In the genomic region with DNA sequence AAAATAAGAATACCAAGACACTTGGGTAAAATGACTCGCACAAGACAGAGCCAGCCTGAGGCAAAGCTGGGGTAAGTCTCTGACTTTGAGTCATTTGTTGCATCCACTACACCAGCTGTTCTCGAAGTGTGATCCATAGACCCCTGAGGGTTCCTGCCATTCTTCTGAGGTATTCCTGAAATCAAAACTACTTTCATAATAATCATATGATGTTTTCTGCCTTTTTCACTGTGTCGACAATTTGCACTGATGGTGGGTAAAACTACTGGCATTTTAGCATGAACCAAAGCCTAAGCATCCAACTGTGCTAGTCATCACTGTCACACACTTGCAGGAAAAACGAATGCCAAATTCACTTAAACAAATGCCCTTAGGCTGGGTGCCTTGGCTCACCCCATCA, we compare ENCODE assay signal across 13 cellular contexts.
DNase-seq lines count a peak whose midpoint lies in the region; FAIRE-seq and TF ChIP-seq lines count a peak whose summit lies in the region.
"Had no signal": no experiment of that assay in that cellular context is flagged by ENCODE, and none has a peak within 500 bp of the region (broad histone marks: within the 10 kb centered on the region; RNA-seq: fewer than 3 reads in every experiment).

No MANE protein-coding gene starts in this region.

- no peaks in the 10 kb centered on the region for H4K20me1 ChIP-seq in H1 (replicated peaks in 1 of 2; ENCODE audit: control insufficient read depth in 1 of 2, insufficient read depth in 2 of 2, low read length in 2 of 2)

- no peak overlapping the region for H3K18ac ChIP-seq in H1 (ENCODE audit: extremely low read depth, low read length)
- no peak overlapping the region for H3K18ac ChIP-seq in trophoblast cell (ENCODE audit: low read length)

- no peak overlapping the region for H4K5ac ChIP-seq in H1 (ENCODE audit: insufficient read length, low read depth, low read length)

- no peak for TF ChIP-seq CTCF in H1 (IDR thresholded peaks at IDR 0.05; ENCODE audit: control extremely low read depth in 1 of 3, insufficient read depth in 1 of 3, low read depth in 1 of 3, low read length in 3 of 3)

- POLR2A ChIA-PET in H1 (lab: Charles Lee; ENCODE audit: partially characterized antibody) = no interaction called here

- no peak for DNase-seq in GM19239 (ENCODE audit: insufficient read length, low spot score)
- peak; percentile 92 for DNase-seq in LHCN-M2 (ENCODE audit: low read depth)
- DNase-seq in H1 (ENCODE audit: low read depth in 1 of 2, low spot score in 2 of 2) = no peak
- DNase-seq in trophoblast cell = peak; percentile 58 to 66
- no peak for DNase-seq in T-helper 1 cell
- no peak for DNase-seq in midbrain (lab: John Stamatoyannopoulos, UW)
- no peak for DNase-seq in SW 1271 (lab: John Stamatoyannopoulos, UW)
- DNase-seq: activated CD4-positive, alpha-beta T cell treated with anti-CD3 and anti-CD28 coated beads, Interleukin-2, amount 50 U/mL, for 1 hour; KG1; NCI-H1694 treated with DMSO at 0.1 percent for 48 hours; NCI-H524 treated with DMSO at 0.1 percent for 48 hours; stimulated activated CD8-positive, alpha-beta memory T cell treated with anti-CD3 and anti-CD28 coated beads, Interleukin-4, amount 100 ng/mL, for 48 hours had no signal

- 91% methylated on average over 4 of the region's 4 CpGs; no CpG with 5 or more reads in 1 of the 2 experiments for WGBS in H1 (ENCODE audit: extremely low coverage in 1 of 2, insufficient coverage in 1 of 2, insufficient read length in 1 of 2, insufficient replicate concordance in 2 of 2, low coverage in 1 of 2, low lambda C conversion rate in 2 of 2, missing lambda C conversion rate in 1 of 2), 2 experiments
- no CpG with 5 or more reads among the region's 4 CpGs for WGBS in trophoblast cell (ENCODE audit: extremely low coverage, insufficient coverage, insufficient read length)

- TF ChIP-seq POLR2A in H1 (IDR thresholded peaks at IDR 0.05; ENCODE audit: control extremely low read depth in 1 of 2, low read depth in 2 of 2, low read length in 2 of 2) = no peak

- peak overlapping the region; percentile 27; the same call in 1 of the 2 replicates for H2BK20ac ChIP-seq in H1 (ENCODE audit: low read length)

- H2AFZ ChIP-seq in H1 (ENCODE audit: low read length) (0 out of 2 replicates have a peak overlapping the region, but pooled peaks have one; percentile 18), trophoblast cell (ENCODE audit: insufficient read depth, low read length, poor library complexity) (no peak overlapping the region)

- H4K12ac ChIP-seq in trophoblast cell (ENCODE audit: low read depth, low read length) = no peak overlapping the region

- H3K23ac ChIP-seq in H1 (ENCODE audit: insufficient read length) = no peak overlapping the region
- H3K23ac ChIP-seq in trophoblast cell (ENCODE audit: low read length) = no peak overlapping the region

- H3K4me1 ChIP-seq in H1 (replicated peaks in 1 of 4; ENCODE audit: control insufficient read depth in 3 of 4, insufficient read depth in 4 of 4, low read length in 3 of 4) = peaks cover 0 to 1% (median under 1%) of the 10 kb centered on the region in 4 experiments; a peak in 4 of 7 replicates
- peaks cover 0 to 2% of the 10 kb centered on the region in 2 experiments for H3K4me1 ChIP-seq in trophoblast cell (ENCODE audit: control insufficient read depth in 1 of 2, insufficient read depth in 2 of 2, low read length in 2 of 2)
- H3K4me1 ChIP-seq: vagina had no signal

- H2BK5ac ChIP-seq in H1 (ENCODE audit: low read depth, low read length) (no peak overlapping the region), trophoblast cell (ENCODE audit: low read depth, low read length, poor library complexity) (no peak overlapping the region)

- no peak overlapping the region for H2BK12ac ChIP-seq in H1 (ENCODE audit: low read depth, low read length)
- H2BK12ac ChIP-seq in trophoblast cell (ENCODE audit: low read length) = no peak overlapping the region

- H3K27me3 ChIP-seq in H1 (replicated peaks in 1 of 4; ENCODE audit: control insufficient read depth in 3 of 4, extremely low read depth in 1 of 4, insufficient read depth in 3 of 4, low read length in 3 of 4) (no peaks in the 10 kb centered on the region), trophoblast cell (ENCODE audit: insufficient read depth, low read length) (no peaks in the 10 kb centered on the region)
- H3K27me3 ChIP-seq: vagina had no signal

- H3K27ac ChIP-seq in H1 (ENCODE audit: low read depth, low read length) (no peak overlapping the region), trophoblast cell (ENCODE audit: low read depth, low read length) (no peak overlapping the region)
- H3K27ac ChIP-seq: vagina had no signal

- no peak for TF ChIP-seq RAD21 in H1 (IDR thresholded peaks at IDR 0.05 in 1 of 2, conservative IDR thresholded peaks at IDR 0.05 in 1 of 2; ENCODE audit: low read depth in 2 of 2, low read length in 2 of 2)

- H3K4me2 ChIP-seq in H1 (ENCODE audit: insufficient read depth in 1 of 2, low read depth in 2 of 2, low read length in 2 of 2) (no peak overlapping the region), trophoblast cell (ENCODE audit: low read length) (no peak overlapping the region)

- H3K79me2 ChIP-seq in H1 (ENCODE audit: control insufficient read depth in 1 of 2, insufficient read depth in 2 of 2, low read length in 2 of 2) (no peaks in the 10 kb centered on the region), trophoblast cell (ENCODE audit: control insufficient read depth, insufficient read depth, low read length, poor library complexity) (no peaks in the 10 kb centered on the region)

- no peak overlapping the region for H4K91ac ChIP-seq in H1 (replicated peaks; ENCODE audit: insufficient read length, low read length)
- no peak overlapping the region for H4K91ac ChIP-seq in trophoblast cell (ENCODE audit: low read depth, low read length)

- H3K23me2 ChIP-seq in H1 (ENCODE audit: low read depth, low read length) = no peaks in the 10 kb centered on the region

- H3K9me3 ChIP-seq in H1 (ENCODE audit: insufficient read depth in 2 of 2, low read depth in 1 of 2, low read length in 1 of 2) (peaks cover 0 to 5% of the 10 kb centered on the region in 2 experiments; a peak in 1 of 4 replicates), trophoblast cell (ENCODE audit: insufficient read depth, low read depth, low read length) (peaks cover 2% of the 10 kb centered on the region)
- H3K9me3 ChIP-seq: vagina had no signal

- H3K9ac ChIP-seq in H1 (replicated peaks in 1 of 4; ENCODE audit: extremely low read depth in 1 of 4, low read depth in 3 of 4, low read length in 3 of 4) (no peak overlapping the region), trophoblast cell (ENCODE audit: low read length) (no peak overlapping the region)

- H2BK120ac ChIP-seq in H1 (replicated peaks; ENCODE audit: low read depth, low read length) (no peak overlapping the region), trophoblast cell (ENCODE audit: insufficient read depth, low read length, poor library complexity) (no peak overlapping the region)

- FAIRE-seq in GM19239 (lab: Jason Lieb, UNC) = peak; percentile 8
- no peak for FAIRE-seq in H1 (lab: Jason Lieb, UNC)

- H3K56ac ChIP-seq in H1 (replicated peaks; ENCODE audit: insufficient read length, low read depth, low read length) = no peak overlapping the region

- CTCF ChIA-PET in H1 (lab: Charles Lee; ENCODE audit: partially characterized antibody) = interaction anchor here (0.7 to 1.4 kb wide), 3 partner anchors 17 to 61 kb away, joined by 3 to 4 read pairs (median 3); no protein-coding TSS in a partner anchor

- no peak overlapping the region for H2BK15ac ChIP-seq in H1 (ENCODE audit: low read length)

- H3K4ac ChIP-seq in H1 (replicated peaks; ENCODE audit: insufficient read length, low read depth, low read length) = no peak overlapping the region
- no peak overlapping the region for H3K4ac ChIP-seq in trophoblast cell (ENCODE audit: low read depth, low read length)

- no peaks in the 10 kb centered on the region for H3K36me3 ChIP-seq in H1 (ENCODE audit: control insufficient read depth in 2 of 4, insufficient read depth in 4 of 4, low read length in 3 of 4)
- no peaks in the 10 kb centered on the region for H3K36me3 ChIP-seq in trophoblast cell (ENCODE audit: control insufficient read depth in 1 of 2, insufficient read depth in 2 of 2, low read length in 2 of 2)
- H3K36me3 ChIP-seq: vagina had no signal

- H4K8ac ChIP-seq in H1 (ENCODE audit: extremely low read depth, insufficient read depth, low read length) (no peak overlapping the region), trophoblast cell (ENCODE audit: low read depth, low read length) (no peak overlapping the region)

- H3K4me3 ChIP-seq in H1 (ENCODE audit: extremely low read depth in 1 of 4, insufficient read depth in 2 of 4, low read depth in 3 of 4, low read length in 4 of 4) (no peak overlapping the region), trophoblast cell (ENCODE audit: low read depth, low read length) (no peak overlapping the region)
- H3K4me3 ChIP-seq: vagina had no signal

- no peaks in the 10 kb centered on the region for H3K79me1 ChIP-seq in H1 (ENCODE audit: low read depth, low read length)
- no peaks in the 10 kb centered on the region for H3K79me1 ChIP-seq in trophoblast cell (ENCODE audit: low read length)

- no peak overlapping the region for H3K14ac ChIP-seq in H1 (ENCODE audit: insufficient read length)
- no peak overlapping the region for H3K14ac ChIP-seq in trophoblast cell (ENCODE audit: low read length)

- H2AK5ac ChIP-seq in H1 (ENCODE audit: low read depth, low read length) (no peak overlapping the region), trophoblast cell (ENCODE audit: low read length) (no peak overlapping the region)

- TF ChIP-seq EP300 in H1 (IDR thresholded peaks at IDR 0.05; ENCODE audit: borderline replicate concordance in 1 of 2, low read depth in 2 of 2, low read length in 2 of 2) = no peak

TF ChIP-seq in H1, 55 proteins besides CTCF, POLR2A, EP300 and RAD21 (continues in another document):
- TF ChIP-seq TCF12 (IDR thresholded peaks at IDR 0.05; ENCODE audit: low read depth, low read length) = no peak
- TF ChIP-seq TAF7 (optimal IDR thresholded peaks at IDR 0.05; ENCODE audit: borderline replicate concordance, low read depth, low read length) = no peak
- TF ChIP-seq HDAC2 (IDR thresholded peaks at IDR 0.05; ENCODE audit: borderline replicate concordance in 1 of 2, low read depth in 2 of 2, low read length in 2 of 2) = no peak
- no peak for TF ChIP-seq JUN (IDR thresholded peaks at IDR 0.05; ENCODE audit: low read depth, low read length)
- TF ChIP-seq EZH2 (IDR thresholded peaks at IDR 0.05; ENCODE audit: low read depth, low read length, severe bottlenecking) = no peak
- TF ChIP-seq GABPA (IDR thresholded peaks at IDR 0.05; ENCODE audit: borderline replicate concordance, insufficient read depth, low read length) = no peak
- TF ChIP-seq, protein P1, sequence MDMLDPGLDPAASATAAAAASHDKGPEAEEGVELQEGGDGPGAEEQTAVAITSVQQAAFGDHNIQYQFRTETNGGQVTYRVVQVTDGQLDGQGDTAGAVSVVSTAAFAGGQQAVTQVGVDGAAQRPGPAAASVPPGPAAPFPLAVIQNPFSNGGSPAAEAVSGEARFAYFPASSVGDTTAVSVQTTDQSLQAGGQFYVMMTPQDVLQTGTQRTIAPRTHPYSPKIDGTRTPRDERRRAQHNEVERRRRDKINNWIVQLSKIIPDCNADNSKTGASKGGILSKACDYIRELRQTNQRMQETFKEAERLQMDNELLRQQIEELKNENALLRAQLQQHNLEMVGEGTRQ (IDR thresholded peaks at IDR 0.05; ENCODE audit: low read length) = no peak
- no peak for TF ChIP-seq MAFK (IDR thresholded peaks at IDR 0.05; ENCODE audit: low read depth, low read length)

Comparison
In these comparisons a context has a peak if more than half of its experiments do, and no peak if none do; other contexts are left out.
1. DNase-seq: peak in LHCN-M2 (single experiment) and trophoblast cell (2 of 2); none in GM19239 (single experiment), H1 (0 of 2), T-helper 1 cell (0 of 5), midbrain (single experiment) and SW 1271 (0 of 2).